ENCODE assay signal across 1 cellular context in the genomic region with DNA sequence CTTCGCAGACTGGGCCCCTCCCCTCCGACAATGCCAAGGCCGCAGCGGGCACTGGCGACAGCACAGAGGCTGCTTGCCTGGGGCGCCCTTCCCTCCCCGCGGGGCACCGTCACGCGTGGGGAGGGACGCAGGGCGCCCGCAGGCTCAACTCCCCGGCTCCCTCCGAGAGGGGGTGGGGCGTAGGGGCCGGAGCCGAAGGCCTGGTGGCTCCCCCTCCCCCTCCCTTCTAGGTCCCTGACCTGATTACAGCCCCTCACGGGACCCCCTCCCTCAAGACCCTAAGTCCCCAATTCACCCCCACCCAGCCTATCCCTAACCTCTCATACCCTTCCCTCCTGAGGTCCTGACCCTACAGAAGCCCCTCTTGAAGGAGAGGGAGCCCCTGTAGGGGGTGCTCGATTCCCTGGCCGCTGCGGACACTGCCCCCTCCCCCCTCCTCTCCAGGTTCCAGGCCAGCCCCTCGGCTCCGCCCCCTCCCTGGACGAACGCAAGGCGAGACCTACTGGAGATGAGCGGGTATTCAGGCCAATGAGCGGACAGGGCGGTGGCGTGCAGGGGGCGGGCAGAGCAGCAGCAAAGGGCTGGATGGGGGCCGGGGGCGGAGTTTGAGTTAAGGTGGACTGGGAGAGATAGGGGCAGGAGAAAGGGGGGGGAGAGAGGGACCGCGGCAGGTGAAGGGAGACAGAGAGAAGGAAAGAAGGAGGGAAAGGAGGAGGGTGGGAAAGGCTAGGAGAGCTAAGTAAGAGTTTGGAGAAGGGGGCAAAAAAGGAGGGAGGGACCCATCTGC.
TF ChIP-seq lines count a peak whose summit lies in the region.

No MANE protein-coding gene starts in this region.

TF ChIP-seq in GM12878, 131 proteins besides CTCF, POLR2A, EP300 and RAD21 (continued from another document and continues in another):
- TF ChIP-seq, protein P1, sequence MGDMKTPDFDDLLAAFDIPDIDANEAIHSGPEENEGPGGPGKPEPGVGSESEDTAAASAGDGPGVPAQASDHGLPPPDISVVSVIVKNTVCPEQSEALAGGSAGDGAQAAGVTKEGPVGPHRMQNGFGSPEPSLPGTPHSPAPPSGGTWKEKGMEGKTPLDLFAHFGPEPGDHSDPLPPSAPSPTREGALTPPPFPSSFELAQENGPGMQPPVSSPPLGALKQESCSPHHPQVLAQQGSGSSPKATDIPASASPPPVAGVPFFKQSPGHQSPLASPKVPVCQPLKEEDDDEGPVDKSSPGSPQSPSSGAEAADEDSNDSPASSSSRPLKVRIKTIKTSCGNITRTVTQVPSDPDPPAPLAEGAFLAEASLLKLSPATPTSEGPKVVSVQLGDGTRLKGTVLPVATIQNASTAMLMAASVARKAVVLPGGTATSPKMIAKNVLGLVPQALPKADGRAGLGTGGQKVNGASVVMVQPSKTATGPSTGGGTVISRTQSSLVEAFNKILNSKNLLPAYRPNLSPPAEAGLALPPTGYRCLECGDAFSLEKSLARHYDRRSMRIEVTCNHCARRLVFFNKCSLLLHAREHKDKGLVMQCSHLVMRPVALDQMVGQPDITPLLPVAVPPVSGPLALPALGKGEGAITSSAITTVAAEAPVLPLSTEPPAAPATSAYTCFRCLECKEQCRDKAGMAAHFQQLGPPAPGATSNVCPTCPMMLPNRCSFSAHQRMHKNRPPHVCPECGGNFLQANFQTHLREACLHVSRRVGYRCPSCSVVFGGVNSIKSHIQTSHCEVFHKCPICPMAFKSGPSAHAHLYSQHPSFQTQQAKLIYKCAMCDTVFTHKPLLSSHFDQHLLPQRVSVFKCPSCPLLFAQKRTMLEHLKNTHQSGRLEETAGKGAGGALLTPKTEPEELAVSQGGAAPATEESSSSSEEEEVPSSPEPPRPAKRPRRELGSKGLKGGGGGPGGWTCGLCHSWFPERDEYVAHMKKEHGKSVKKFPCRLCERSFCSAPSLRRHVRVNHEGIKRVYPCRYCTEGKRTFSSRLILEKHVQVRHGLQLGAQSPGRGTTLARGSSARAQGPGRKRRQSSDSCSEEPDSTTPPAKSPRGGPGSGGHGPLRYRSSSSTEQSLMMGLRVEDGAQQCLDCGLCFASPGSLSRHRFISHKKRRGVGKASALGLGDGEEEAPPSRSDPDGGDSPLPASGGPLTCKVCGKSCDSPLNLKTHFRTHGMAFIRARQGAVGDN (IDR thresholded peaks at IDR 0.05), result no peak
- TF ChIP-seq TCF12 (IDR thresholded peaks at IDR 0.05; ENCODE audit: low read depth, low read length) (no peak), BACH1 (IDR thresholded peaks at IDR 0.05; ENCODE audit: borderline replicate concordance) (peak; percentile 98), ZSCAN29 (IDR thresholded peaks at IDR 0.05) (no peak), MXI1 (IDR thresholded peaks at IDR 0.05; ENCODE audit: low read depth, low read length) (no peak; the same call in 1 of the 2 replicates), CBFB (IDR thresholded peaks at IDR 0.05; ENCODE audit: low read depth) (no peak), MTA3 (IDR thresholded peaks at IDR 0.05; ENCODE audit: borderline replicate concordance, low read length) (no peak), RBBP5 (conservative IDR thresholded peaks at IDR 0.05) (no peak), ASH2L (IDR thresholded peaks at IDR 0.05; ENCODE audit: borderline replicate concordance, low read depth) (no peak), HDAC6 (IDR thresholded peaks at IDR 0.05; ENCODE audit: unreplicated experiment) (no peak), ZBED1 (IDR thresholded peaks at IDR 0.05; ENCODE audit: borderline replicate concordance) (no peak), NFXL1 (IDR thresholded peaks at IDR 0.05; ENCODE audit: borderline replicate concordance) (no peak), ZNF207 (IDR thresholded peaks at IDR 0.05; ENCODE audit: borderline replicate concordance) (no peak), EGR1 (IDR thresholded peaks at IDR 0.05; ENCODE audit: borderline replicate concordance in 1 of 2, low read depth in 2 of 2, low read length in 2 of 2) (peak in 1 of 2 experiments; percentile 87; a peak in 2 of 3 replicates), NFIC (IDR thresholded peaks at IDR 0.05; ENCODE audit: low read depth, low read length) (no peak), MEF2A (IDR thresholded peaks at IDR 0.05; ENCODE audit: insufficient read depth, low read depth, low read length) (no peak), ATF7 (IDR thresholded peaks at IDR 0.05; ENCODE audit: low read depth) (peak; percentile 51), POU2F2 (IDR thresholded peaks at IDR 0.05; ENCODE audit: borderline replicate concordance, low read depth, low read length) (no peak), STAT3 (IDR thresholded peaks at IDR 0.05; ENCODE audit: low read depth, low read length) (no peak), FOXM1 (IDR thresholded peaks at IDR 0.05; ENCODE audit: low read depth, low read length) (no peak), KLF5 (IDR thresholded peaks at IDR 0.05; ENCODE audit: partially characterized antibody) (no peak), WRNIP1 (IDR thresholded peaks at IDR 0.05; ENCODE audit: borderline replicate concordance, low read depth, low read length) (peak; percentile 100), GABPA (IDR thresholded peaks at IDR 0.05; ENCODE audit: low read depth) (no peak), PML (IDR thresholded peaks at IDR 0.05; ENCODE audit: low read length) (no peak), TBL1XR1 (IDR thresholded peaks at IDR 0.05; ENCODE audit: low read depth, low read length) (no peak), TCF3 (IDR thresholded peaks at IDR 0.05; ENCODE audit: borderline replicate concordance, insufficient read depth, low read depth, low read length) (0 out of 2 replicates have a peak, but pooled peaks have one; percentile 25), CREB1 (IDR thresholded peaks at IDR 0.05; ENCODE audit: low read depth) (no peak), CREM (IDR thresholded peaks at IDR 0.05; ENCODE audit: low read depth) (peak; percentile 34; the same call in 1 of the 2 replicates)
- TF ChIP-seq, protein P2, sequence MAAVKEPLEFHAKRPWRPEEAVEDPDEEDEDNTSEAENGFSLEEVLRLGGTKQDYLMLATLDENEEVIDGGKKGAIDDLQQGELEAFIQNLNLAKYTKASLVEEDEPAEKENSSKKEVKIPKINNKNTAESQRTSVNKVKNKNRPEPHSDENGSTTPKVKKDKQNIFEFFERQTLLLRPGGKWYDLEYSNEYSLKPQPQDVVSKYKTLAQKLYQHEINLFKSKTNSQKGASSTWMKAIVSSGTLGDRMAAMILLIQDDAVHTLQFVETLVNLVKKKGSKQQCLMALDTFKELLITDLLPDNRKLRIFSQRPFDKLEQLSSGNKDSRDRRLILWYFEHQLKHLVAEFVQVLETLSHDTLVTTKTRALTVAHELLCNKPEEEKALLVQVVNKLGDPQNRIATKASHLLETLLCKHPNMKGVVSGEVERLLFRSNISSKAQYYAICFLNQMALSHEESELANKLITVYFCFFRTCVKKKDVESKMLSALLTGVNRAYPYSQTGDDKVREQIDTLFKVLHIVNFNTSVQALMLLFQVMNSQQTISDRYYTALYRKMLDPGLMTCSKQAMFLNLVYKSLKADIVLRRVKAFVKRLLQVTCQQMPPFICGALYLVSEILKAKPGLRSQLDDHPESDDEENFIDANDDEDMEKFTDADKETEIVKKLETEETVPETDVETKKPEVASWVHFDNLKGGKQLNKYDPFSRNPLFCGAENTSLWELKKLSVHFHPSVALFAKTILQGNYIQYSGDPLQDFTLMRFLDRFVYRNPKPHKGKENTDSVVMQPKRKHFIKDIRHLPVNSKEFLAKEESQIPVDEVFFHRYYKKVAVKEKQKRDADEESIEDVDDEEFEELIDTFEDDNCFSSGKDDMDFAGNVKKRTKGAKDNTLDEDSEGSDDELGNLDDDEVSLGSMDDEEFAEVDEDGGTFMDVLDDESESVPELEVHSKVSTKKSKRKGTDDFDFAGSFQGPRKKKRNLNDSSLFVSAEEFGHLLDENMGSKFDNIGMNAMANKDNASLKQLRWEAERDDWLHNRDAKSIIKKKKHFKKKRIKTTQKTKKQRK (IDR thresholded peaks at IDR 0.05; ENCODE audit: low read depth, low read length), result no peak
- TF ChIP-seq, protein P3, sequence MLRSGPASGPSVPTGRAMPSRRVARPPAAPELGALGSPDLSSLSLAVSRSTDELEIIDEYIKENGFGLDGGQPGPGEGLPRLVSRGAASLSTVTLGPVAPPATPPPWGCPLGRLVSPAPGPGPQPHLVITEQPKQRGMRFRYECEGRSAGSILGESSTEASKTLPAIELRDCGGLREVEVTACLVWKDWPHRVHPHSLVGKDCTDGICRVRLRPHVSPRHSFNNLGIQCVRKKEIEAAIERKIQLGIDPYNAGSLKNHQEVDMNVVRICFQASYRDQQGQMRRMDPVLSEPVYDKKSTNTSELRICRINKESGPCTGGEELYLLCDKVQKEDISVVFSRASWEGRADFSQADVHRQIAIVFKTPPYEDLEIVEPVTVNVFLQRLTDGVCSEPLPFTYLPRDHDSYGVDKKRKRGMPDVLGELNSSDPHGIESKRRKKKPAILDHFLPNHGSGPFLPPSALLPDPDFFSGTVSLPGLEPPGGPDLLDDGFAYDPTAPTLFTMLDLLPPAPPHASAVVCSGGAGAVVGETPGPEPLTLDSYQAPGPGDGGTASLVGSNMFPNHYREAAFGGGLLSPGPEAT (IDR thresholded peaks at IDR 0.05; ENCODE audit: low read depth), result peak; percentile 99
- TF ChIP-seq, protein P4, sequence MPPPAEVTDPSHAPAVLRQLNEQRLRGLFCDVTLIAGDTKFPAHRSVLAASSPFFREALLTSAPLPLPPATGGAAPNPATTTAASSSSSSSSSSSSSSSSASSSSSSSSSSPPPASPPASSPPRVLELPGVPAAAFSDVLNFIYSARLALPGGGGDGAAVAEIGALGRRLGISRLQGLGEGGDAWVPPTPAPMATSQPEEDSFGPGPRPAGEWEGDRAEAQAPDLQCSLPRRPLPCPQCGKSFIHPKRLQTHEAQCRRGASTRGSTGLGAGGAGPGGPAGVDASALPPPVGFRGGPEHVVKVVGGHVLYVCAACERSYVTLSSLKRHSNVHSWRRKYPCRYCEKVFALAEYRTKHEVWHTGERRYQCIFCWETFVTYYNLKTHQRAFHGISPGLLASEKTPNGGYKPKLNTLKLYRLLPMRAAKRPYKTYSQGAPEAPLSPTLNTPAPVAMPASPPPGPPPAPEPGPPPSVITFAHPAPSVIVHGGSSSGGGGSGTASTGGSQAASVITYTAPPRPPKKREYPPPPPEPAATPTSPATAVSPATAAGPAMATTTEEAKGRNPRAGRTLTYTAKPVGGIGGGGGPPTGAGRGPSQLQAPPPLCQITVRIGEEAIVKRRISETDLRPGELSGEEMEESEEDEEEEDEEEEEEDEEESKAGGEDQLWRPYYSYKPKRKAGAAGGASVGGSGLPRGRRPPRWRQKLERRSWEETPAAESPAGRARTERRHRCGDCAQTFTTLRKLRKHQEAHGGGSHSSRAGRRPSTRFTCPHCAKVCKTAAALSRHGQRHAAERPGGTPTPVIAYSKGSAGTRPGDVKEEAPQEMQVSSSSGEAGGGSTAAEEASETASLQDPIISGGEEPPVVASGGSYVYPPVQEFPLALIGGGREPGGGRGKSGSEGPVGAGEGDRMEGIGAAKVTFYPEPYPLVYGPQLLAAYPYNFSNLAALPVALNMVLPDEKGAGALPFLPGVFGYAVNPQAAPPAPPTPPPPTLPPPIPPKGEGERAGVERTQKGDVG (CRISPR knock-in tag; IDR thresholded peaks at IDR 0.05), result no peak
- TF ChIP-seq, protein P5, sequence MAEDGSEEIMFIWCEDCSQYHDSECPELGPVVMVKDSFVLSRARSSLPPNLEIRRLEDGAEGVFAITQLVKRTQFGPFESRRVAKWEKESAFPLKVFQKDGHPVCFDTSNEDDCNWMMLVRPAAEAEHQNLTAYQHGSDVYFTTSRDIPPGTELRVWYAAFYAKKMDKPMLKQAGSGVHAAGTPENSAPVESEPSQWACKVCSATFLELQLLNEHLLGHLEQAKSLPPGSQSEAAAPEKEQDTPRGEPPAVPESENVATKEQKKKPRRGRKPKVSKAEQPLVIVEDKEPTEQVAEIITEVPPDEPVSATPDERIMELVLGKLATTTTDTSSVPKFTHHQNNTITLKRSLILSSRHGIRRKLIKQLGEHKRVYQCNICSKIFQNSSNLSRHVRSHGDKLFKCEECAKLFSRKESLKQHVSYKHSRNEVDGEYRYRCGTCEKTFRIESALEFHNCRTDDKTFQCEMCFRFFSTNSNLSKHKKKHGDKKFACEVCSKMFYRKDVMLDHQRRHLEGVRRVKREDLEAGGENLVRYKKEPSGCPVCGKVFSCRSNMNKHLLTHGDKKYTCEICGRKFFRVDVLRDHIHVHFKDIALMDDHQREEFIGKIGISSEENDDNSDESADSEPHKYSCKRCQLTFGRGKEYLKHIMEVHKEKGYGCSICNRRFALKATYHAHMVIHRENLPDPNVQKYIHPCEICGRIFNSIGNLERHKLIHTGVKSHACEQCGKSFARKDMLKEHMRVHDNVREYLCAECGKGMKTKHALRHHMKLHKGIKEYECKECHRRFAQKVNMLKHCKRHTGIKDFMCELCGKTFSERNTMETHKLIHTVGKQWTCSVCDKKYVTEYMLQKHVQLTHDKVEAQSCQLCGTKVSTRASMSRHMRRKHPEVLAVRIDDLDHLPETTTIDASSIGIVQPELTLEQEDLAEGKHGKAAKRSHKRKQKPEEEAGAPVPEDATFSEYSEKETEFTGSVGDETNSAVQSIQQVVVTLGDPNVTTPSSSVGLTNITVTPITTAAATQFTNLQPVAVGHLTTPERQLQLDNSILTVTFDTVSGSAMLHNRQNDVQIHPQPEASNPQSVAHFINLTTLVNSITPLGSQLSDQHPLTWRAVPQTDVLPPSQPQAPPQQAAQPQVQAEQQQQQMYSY (CRISPR knock-in tag; IDR thresholded peaks at IDR 0.05), result no peak
- TF ChIP-seq, protein P6, sequence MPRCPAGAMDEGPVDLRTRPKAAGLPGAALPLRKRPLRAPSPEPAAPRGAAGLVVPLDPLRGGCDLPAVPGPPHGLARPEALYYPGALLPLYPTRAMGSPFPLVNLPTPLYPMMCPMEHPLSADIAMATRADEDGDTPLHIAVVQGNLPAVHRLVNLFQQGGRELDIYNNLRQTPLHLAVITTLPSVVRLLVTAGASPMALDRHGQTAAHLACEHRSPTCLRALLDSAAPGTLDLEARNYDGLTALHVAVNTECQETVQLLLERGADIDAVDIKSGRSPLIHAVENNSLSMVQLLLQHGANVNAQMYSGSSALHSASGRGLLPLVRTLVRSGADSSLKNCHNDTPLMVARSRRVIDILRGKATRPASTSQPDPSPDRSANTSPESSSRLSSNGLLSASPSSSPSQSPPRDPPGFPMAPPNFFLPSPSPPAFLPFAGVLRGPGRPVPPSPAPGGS (IDR thresholded peaks at IDR 0.05; ENCODE audit: borderline replicate concordance, insufficient read depth, low read depth, low read length, poor library complexity, severe bottlenecking), result no peak
- TF ChIP-seq, protein P7, sequence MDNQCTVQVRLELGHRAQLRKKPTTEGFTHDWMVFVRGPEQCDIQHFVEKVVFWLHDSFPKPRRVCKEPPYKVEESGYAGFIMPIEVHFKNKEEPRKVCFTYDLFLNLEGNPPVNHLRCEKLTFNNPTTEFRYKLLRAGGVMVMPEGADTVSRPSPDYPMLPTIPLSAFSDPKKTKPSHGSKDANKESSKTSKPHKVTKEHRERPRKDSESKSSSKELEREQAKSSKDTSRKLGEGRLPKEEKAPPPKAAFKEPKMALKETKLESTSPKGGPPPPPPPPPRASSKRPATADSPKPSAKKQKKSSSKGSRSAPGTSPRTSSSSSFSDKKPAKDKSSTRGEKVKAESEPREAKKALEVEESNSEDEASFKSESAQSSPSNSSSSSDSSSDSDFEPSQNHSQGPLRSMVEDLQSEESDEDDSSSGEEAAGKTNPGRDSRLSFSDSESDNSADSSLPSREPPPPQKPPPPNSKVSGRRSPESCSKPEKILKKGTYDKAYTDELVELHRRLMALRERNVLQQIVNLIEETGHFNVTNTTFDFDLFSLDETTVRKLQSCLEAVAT (IDR thresholded peaks at IDR 0.05), result peak; percentile 94
- TF ChIP-seq, protein P8, sequence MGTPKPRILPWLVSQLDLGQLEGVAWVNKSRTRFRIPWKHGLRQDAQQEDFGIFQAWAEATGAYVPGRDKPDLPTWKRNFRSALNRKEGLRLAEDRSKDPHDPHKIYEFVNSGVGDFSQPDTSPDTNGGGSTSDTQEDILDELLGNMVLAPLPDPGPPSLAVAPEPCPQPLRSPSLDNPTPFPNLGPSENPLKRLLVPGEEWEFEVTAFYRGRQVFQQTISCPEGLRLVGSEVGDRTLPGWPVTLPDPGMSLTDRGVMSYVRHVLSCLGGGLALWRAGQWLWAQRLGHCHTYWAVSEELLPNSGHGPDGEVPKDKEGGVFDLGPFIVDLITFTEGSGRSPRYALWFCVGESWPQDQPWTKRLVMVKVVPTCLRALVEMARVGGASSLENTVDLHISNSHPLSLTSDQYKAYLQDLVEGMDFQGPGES (IDR thresholded peaks at IDR 0.05), result peak; percentile 64; the same call in 1 of the 2 replicates
